Comparison of ENCODE assay signal across 11 cellular contexts in the genomic region with DNA sequence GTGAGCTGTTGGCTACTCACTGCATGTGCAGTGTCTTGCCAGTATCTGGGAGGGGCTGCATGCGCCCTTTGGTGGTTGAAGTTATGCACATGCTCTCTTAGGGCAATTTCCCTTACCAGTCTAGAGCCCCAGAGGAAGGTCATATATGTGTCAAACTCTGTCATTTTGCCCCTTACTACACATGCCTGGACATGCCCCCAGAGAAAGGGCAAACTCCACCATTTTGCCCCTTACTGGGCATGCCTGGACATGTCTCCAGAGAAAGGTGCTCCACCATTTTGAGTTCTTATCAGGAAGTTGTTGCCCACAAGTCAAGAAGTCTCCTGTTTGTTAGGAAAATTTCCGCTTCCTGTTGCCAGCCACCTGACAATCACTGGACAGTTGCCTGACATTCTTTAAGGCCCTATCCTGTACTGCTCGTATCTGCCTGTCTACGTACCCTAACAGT. TPM values are rescaled to one million over a fixed set of nuclear protein-coding genes. Genes with fewer than 3 reads are reported as not detected.
DNase-seq lines count a peak whose midpoint lies in the region; ATAC-seq and TF ChIP-seq lines count a peak whose summit lies in the region.
"Had no signal": no experiment of that assay in that cellular context is flagged by ENCODE, and none has a peak within 500 bp of the region (broad histone marks: within the 10 kb centered on the region; RNA-seq: fewer than 3 reads in every experiment).

No MANE protein-coding gene starts in this region.

- H3K23ac ChIP-seq in neuronal stem cell (ENCODE audit: low read depth, low read length, poor library complexity): no peak overlapping the region

- H3K27me3 ChIP-seq in neuronal stem cell (ENCODE audit: control insufficient read depth in 3 of 3, insufficient read depth in 3 of 3, low read depth in 1 of 3, low read length in 3 of 3): peaks cover 0 to 7% (median 0%) of the 10 kb centered on the region in 3 experiments
- no peaks in the 10 kb centered on the region for H3K27me3 ChIP-seq in gastroesophageal sphincter
- no peaks in the 10 kb centered on the region for H3K27me3 ChIP-seq in ovary
- H3K27me3 ChIP-seq: cardiac muscle cell, right atrium auricular region, SJSA1 had no signal

- no peak overlapping the region for H2BK15ac ChIP-seq in neuronal stem cell (ENCODE audit: low read length)

- no peak overlapping the region for H2BK120ac ChIP-seq in neuronal stem cell (ENCODE audit: low read depth, low read length)

- POLR2A ChIA-PET in activated CD8-positive, alpha-beta T cell treated with anti-CD3 and anti-CD28 coated beads for 36 hours (lab: Charles Lee): interaction anchor here (0.5 to 0.6 kb wide), 2 partner anchors 46 to 635 kb away, joined by 3 read pairs; no protein-coding TSS in a partner anchor

- TF ChIP-seq CTCF in HFFc6 (IDR thresholded peaks at IDR 0.05) (no peak), gastroesophageal sphincter (IDR thresholded peaks at IDR 0.05) (no peak), ovary (IDR thresholded peaks at IDR 0.05) (no peak)
- no peak for TF ChIP-seq CTCF in activated CD8-positive, alpha-beta T cell treated with anti-CD3 and anti-CD28 coated beads for 36 hours (IDR thresholded peaks at IDR 0.05)

- H3K4me2 ChIP-seq in neuronal stem cell (ENCODE audit: insufficient read depth, low read length, poor library complexity, severe bottlenecking): no peak overlapping the region

- no peaks in the 10 kb centered on the region for H3K36me3 ChIP-seq in neuronal stem cell (replicated peaks in 1 of 2; ENCODE audit: control insufficient read depth in 2 of 2, insufficient read depth in 2 of 2, low read length in 2 of 2)
- no peaks in the 10 kb centered on the region for H3K36me3 ChIP-seq in gastroesophageal sphincter
- no peaks in the 10 kb centered on the region for H3K36me3 ChIP-seq in ovary
- H3K36me3 ChIP-seq: cardiac muscle cell, right atrium auricular region, SJSA1 had no signal

- H3K4me1 ChIP-seq in neuronal stem cell (ENCODE audit: control insufficient read depth in 2 of 2, insufficient read depth in 1 of 2, low read depth in 1 of 2, low read length in 2 of 2) (no peaks in the 10 kb centered on the region), gastroesophageal sphincter (no peaks in the 10 kb centered on the region), ovary (ENCODE audit: insufficient read depth) (no peaks in the 10 kb centered on the region)
- H3K4me1 ChIP-seq: right atrium auricular region, SJSA1 had no signal

- no CpG with 5 or more reads among the region's 4 CpGs for whole genome bisulfite sequencing in neuronal stem cell (ENCODE audit: extremely low coverage in 2 of 2, insufficient read length in 2 of 2, insufficient replicate concordance in 1 of 2), 2 donors
- 56 to 59% methylated on average over 3 to 4 of the region's 4 CpGs for WGBS in gastroesophageal sphincter (ENCODE audit: low coverage in 1 of 2), 2 donors
- 68 to 71% (median 71%) methylated on average over 4 of the region's 4 CpGs for WGBS in ovary, 3 donors

- no peak for TF ChIP-seq POLR2A in gastroesophageal sphincter (IDR thresholded peaks at IDR 0.05)
- no peak for TF ChIP-seq POLR2A in ovary (IDR thresholded peaks at IDR 0.05)

- no peak overlapping the region for H3K4me3 ChIP-seq in neuronal stem cell (ENCODE audit: low read length in 2 of 2)
- H3K4me3 ChIP-seq in gastroesophageal sphincter: no peak overlapping the region
- H3K4me3 ChIP-seq in ovary: no peak overlapping the region
- H3K4me3 ChIP-seq: cardiac muscle cell, right atrium auricular region, SJSA1 had no signal

- peaks cover 6% of the 10 kb centered on the region; the same call in 1 of the 2 replicates for H3K36me3 Mint-ChIP-seq in HFFc6 (ENCODE audit: low read depth)
- H3K36me3 Mint-ChIP-seq in activated CD8-positive, alpha-beta T cell treated with anti-CD3 and anti-CD28 coated beads for 36 hours (ENCODE audit: low read depth): no peaks in the 10 kb centered on the region

- peak in 2 of 3 experiments; percentile 1 to 49 for DNase-seq in NCI-H1417 (lab: John Stamatoyannopoulos, UW)
- no peak for DNase-seq in NCI-H1417 treated with DMSO at 0.1 percent for 48 hours (lab: John Stamatoyannopoulos, UW)
- DNase-seq in HFFc6: no peak
- DNase-seq in activated CD8-positive, alpha-beta T cell treated with anti-CD3 and anti-CD28 coated beads for 36 hours: peak; percentile 50
- no peak for DNase-seq in neuronal stem cell (ENCODE audit: low spot score)
- DNase-seq in stimulated activated CD4-positive, alpha-beta T cell treated with anti-CD3 and anti-CD28 coated beads, Interleukin-2, amount 100 ng/mL, for 48 hours: no peak
- DNase-seq in ovary: no peak

- H3K27ac Mint-ChIP-seq in HFFc6: peak overlapping the region; percentile 49
- peak overlapping the region; percentile 68 for H3K27ac Mint-ChIP-seq in activated CD8-positive, alpha-beta T cell treated with anti-CD3 and anti-CD28 coated beads for 36 hours

- H3K27ac ChIP-seq in neuronal stem cell (replicated peaks; ENCODE audit: low read length) (no peak overlapping the region), gastroesophageal sphincter (no peak overlapping the region), ovary (no peak overlapping the region)
- H3K27ac ChIP-seq: cardiac muscle cell, right atrium auricular region, SJSA1 had no signal

- no peak overlapping the region for H3K4me3 Mint-ChIP-seq in HFFc6
- no peak overlapping the region for H3K4me3 Mint-ChIP-seq in activated CD8-positive, alpha-beta T cell treated with anti-CD3 and anti-CD28 coated beads for 36 hours

- H2AFZ ChIP-seq in neuronal stem cell (ENCODE audit: low read length): peak overlapping the region; percentile 39

- no peak overlapping the region for H2AK5ac ChIP-seq in neuronal stem cell (ENCODE audit: low read depth, low read length)

- TF ChIP-seq EP300 in gastroesophageal sphincter (IDR thresholded peaks at IDR 0.05) (no peak), ovary (IDR thresholded peaks at IDR 0.05) (no peak)

- no peak overlapping the region for H3K14ac ChIP-seq in neuronal stem cell (ENCODE audit: low read length)

- H3K27me3 Mint-ChIP-seq in HFFc6 (ENCODE audit: insufficient read depth): peaks cover 7% of the 10 kb centered on the region; the same call in 1 of the 2 replicates
- no peaks in the 10 kb centered on the region for H3K27me3 Mint-ChIP-seq in activated CD8-positive, alpha-beta T cell treated with anti-CD3 and anti-CD28 coated beads for 36 hours

- no peak overlapping the region for H3K9ac ChIP-seq in neuronal stem cell (ENCODE audit: low read depth, low read length, poor library complexity)

- no peak overlapping the region for H4K91ac ChIP-seq in neuronal stem cell (ENCODE audit: low read depth, low read length, poor library complexity)

- H2BK12ac ChIP-seq in neuronal stem cell (ENCODE audit: low read length): no peak overlapping the region

- H3K18ac ChIP-seq in neuronal stem cell (ENCODE audit: low read length): no peak overlapping the region

- ATAC-seq in activated CD8-positive, alpha-beta T cell treated with anti-CD3 and anti-CD28 coated beads for 36 hours: peak; percentile 93
- no peak for ATAC-seq in gastroesophageal sphincter

- no peak overlapping the region for H3K4ac ChIP-seq in neuronal stem cell (ENCODE audit: low read length)

- H3K9me3 ChIP-seq in neuronal stem cell (replicated peaks in 1 of 2; ENCODE audit: control insufficient read depth in 2 of 2, insufficient read depth in 1 of 2, low read depth in 1 of 2, low read length in 2 of 2): peaks cover 0 to 3% of the 10 kb centered on the region in 2 donors
- H3K9me3 ChIP-seq in gastroesophageal sphincter: no peaks in the 10 kb centered on the region
- no peaks in the 10 kb centered on the region for H3K9me3 ChIP-seq in ovary
- H3K9me3 ChIP-seq: right atrium auricular region, SJSA1 had no signal

- CTCF ChIA-PET in activated CD8-positive, alpha-beta T cell treated with anti-CD3 and anti-CD28 coated beads for 36 hours (lab: Charles Lee): no interaction called here

- no peaks in the 10 kb centered on the region for H3K79me1 ChIP-seq in neuronal stem cell (ENCODE audit: low read depth, low read length)

- peaks cover 10% of the 10 kb centered on the region for H3K4me1 Mint-ChIP-seq in HFFc6 (ENCODE audit: low read depth)
- peaks cover 19% of the 10 kb centered on the region for H3K4me1 Mint-ChIP-seq in activated CD8-positive, alpha-beta T cell treated with anti-CD3 and anti-CD28 coated beads for 36 hours (ENCODE audit: low read depth)

- H3K9me3 Mint-ChIP-seq in HFFc6: no peaks in the 10 kb centered on the region
- peaks cover 2% of the 10 kb centered on the region for H3K9me3 Mint-ChIP-seq in activated CD8-positive, alpha-beta T cell treated with anti-CD3 and anti-CD28 coated beads for 36 hours

- H2BK5ac ChIP-seq in neuronal stem cell (ENCODE audit: low read length): no peak overlapping the region

- intact Hi-C loops in activated CD8-positive, alpha-beta T cell treated with anti-CD3 and anti-CD28 coated beads for 36 hours (cut with micrococcal nuclease): no loop called here
- intact Hi-C loops in ovary (cut with DNase I): no loop called here

- no peak overlapping the region for H4K8ac ChIP-seq in neuronal stem cell (ENCODE audit: low read depth, low read length)

RNA-seq across cellular contexts. Expression of a gene that starts 56.4 kb away (rescaled TPM):
- total RNA-seq in HFFc6 (2021; fragmentation: NEBNext Ultra II Directional; extraction: Animal tissue kit (Norgen Biotek cat#: 25700)): 1 to 10 TPM; 1.8 to 7.4 (median 5.7) TPM
- total RNA-seq in activated CD8-positive, alpha-beta T cell treated with anti-CD3 and anti-CD28 coated beads for 36 hours: 100 to 1,000 TPM in 1 of 2 experiments, 10 to 100 TPM in 1; 88.7 to 101 TPM
- 0.10 TPM for polyA plus RNA-seq in neuronal stem cell (2013, experiment 1 of 2)
- 0.19 TPM for polyA plus RNA-seq in neuronal stem cell (2013, experiment 2 of 2)
- total RNA-seq in gastroesophageal sphincter (10 to 100 TPM in 1 of 4 donors, 1 to 10 TPM in 2, not detected in 1; 2.0 to 32.0 (median 2.6) TPM), ovary (10 to 100 TPM in 1 of 7 donors, 1 to 10 TPM in 4, under 1 TPM in 2; 0.40 to 15.4 (median 1.9) TPM)
- polyA plus RNA-seq in ovary: 1 to 10 TPM in 1 of 2 donors, under 1 TPM in 1; 0.67 to 3.5 TPM
- total RNA-seq: cardiac muscle cell had no signal

Comparison
In these comparisons a context has a peak if more than half of its experiments do, and no peak if none do; other contexts are left out.
1. DNase-seq: peak in NCI-H1417 (2 of 3) and activated CD8-positive, alpha-beta T cell treated with anti-CD3 and anti-CD28 coated beads for 36 hours (single experiment); none in NCI-H1417 treated with DMSO at 0.1 percent for 48 hours (single experiment), HFFc6 (single experiment), neuronal stem cell (single experiment), stimulated activated CD4-positive, alpha-beta T cell treated with anti-CD3 and anti-CD28 coated beads, Interleukin-2, amount 100 ng/mL, for 48 hours (0 of 2) and ovary (0 of 5).